Comparison of ENCODE assay signal across 12 cellular contexts in genomic region chr1:217393901-217394300, GRCh38.
DNase-seq lines count a peak whose midpoint lies in the region; ATAC-seq, FAIRE-seq and TF ChIP-seq lines count a peak whose summit lies in the region.
"Had no signal": no experiment of that assay in that cellular context is flagged by ENCODE, and none has a peak within 500 bp of the region (broad histone marks: within the 10 kb centered on the region; RNA-seq: fewer than 3 reads in every experiment).

No MANE protein-coding gene starts in this region.

- H3K9me3 ChIP-seq in small intestine (ENCODE audit: control insufficient read depth, low read depth) = no peaks in the 10 kb centered on the region
- H3K9me3 ChIP-seq: BLaER1 had no signal

- ATAC-seq in left cardiac atrium (peak; percentile 35 to 71), Right ventricle myocardium inferior (no peak), foreskin keratinocyte (no peak), GM21619 (IDR thresholded peaks at IDR 0.05; ENCODE audit: unreplicated experiment) (no peak)

- no peak for DNase-seq in left cardiac atrium
- no peak for DNase-seq in Right ventricle myocardium inferior (ENCODE audit: missing footprints)
- DNase-seq in RKO (ENCODE audit: low spot score) = peak; percentile 18
- no peak for DNase-seq in foreskin keratinocyte
- peak; percentile 8 for DNase-seq in small intestine
- no peak for DNase-seq in kidney glomerular epithelial cell (lab: John Stamatoyannopoulos, UW)
- DNase-seq in hepatic stellate cell (ENCODE audit: low spot score) = no peak
- DNase-seq: activated CD4-positive, alpha-beta T cell treated with anti-CD3 and anti-CD28 coated beads for 48 hours; NCI-H446; SW 1271 had no signal

- H3K4me3 ChIP-seq in small intestine (ENCODE audit: low read depth in 1 of 2, low read length in 2 of 2) = no peak overlapping the region
- H3K4me3 ChIP-seq: BLaER1 had no signal

- WGBS in small intestine, 3 donors = 77 to 96% (median 90%) methylated on average over 1 of the region's 1 CpG

- H3K36me3 ChIP-seq in small intestine (ENCODE audit: control insufficient read depth in 2 of 2, insufficient read depth in 2 of 2, low read length in 2 of 2) = no peaks in the 10 kb centered on the region
- H3K36me3 ChIP-seq: BLaER1 had no signal

- TF ChIP-seq CTCF in foreskin keratinocyte (conservative IDR thresholded peaks at IDR 0.05) = peak; percentile 26

- FAIRE-seq in small intestine (lab: Jason Lieb, UNC) = no peak

- H3K27ac ChIP-seq in foreskin keratinocyte (no peak overlapping the region), small intestine (ENCODE audit: low read depth in 1 of 2, low read length in 1 of 2) (no peak overlapping the region)
- H3K27ac ChIP-seq: BLaER1 had no signal

- H3K27me3 ChIP-seq in foreskin keratinocyte (peaks cover 2% of the 10 kb centered on the region), small intestine (ENCODE audit: control insufficient read depth in 2 of 2, insufficient read depth in 2 of 2, low read length in 2 of 2) (no peaks in the 10 kb centered on the region)
- H3K27me3 ChIP-seq: BLaER1 had no signal

- H3K4me1 ChIP-seq in foreskin keratinocyte (no peaks in the 10 kb centered on the region), small intestine (ENCODE audit: control insufficient read depth in 2 of 2, insufficient read depth in 1 of 2, low read depth in 1 of 2, low read length in 1 of 2) (no peaks in the 10 kb centered on the region)
- H3K4me1 ChIP-seq: BLaER1 had no signal

- intact Hi-C loops in left cardiac atrium (cut with DNase I) (no loop called here), Right ventricle myocardium inferior (cut with DNase I) (no loop called here)

Comparison
In these comparisons a context has a peak if more than half of its experiments do, and no peak if none do; other contexts are left out.
1. ATAC-seq: peak in left cardiac atrium (2 of 2); none in Right ventricle myocardium inferior (single experiment), foreskin keratinocyte (single experiment) and GM21619 (single experiment).
2. DNase-seq: peak in RKO (single experiment) and small intestine (single experiment); none in left cardiac atrium (single experiment), Right ventricle myocardium inferior (single experiment), foreskin keratinocyte (0 of 2), kidney glomerular epithelial cell (single experiment) and hepatic stellate cell (single experiment).